Comparison of ENCODE assay signal across 5 cellular contexts in the genomic region with DNA sequence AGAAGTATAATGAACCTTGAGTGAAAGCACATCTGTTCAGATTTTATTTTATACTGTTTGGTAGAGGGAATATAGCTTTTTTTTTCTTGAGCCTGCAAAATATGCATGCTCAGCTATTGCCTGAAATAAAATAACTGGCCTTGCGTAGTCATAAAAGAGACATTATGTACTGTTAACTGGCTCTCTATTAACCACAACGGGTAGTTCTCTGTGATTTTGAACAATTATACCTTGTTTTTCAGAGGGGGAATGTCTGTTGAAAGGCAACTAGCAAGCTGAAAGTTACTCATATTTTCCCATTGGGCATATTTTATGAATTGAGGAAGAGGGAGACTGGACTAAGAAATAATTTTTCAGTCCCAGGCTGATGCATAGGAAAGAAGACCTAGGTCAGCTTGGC.
"Had no signal": no experiment of that assay in that cellular context is flagged by ENCODE, and none has a peak within 500 bp of the region (broad histone marks: within the 10 kb centered on the region; RNA-seq: fewer than 3 reads in every experiment).

No MANE protein-coding gene starts in this region.

- ATAC-seq: GM23338, K562 had no signal

- DNase-seq: H9, HCEC 1CT, IMR-90 had no signal
